1 cellular context compared by ENCODE assay signal in genomic region chr12:113610698-113611097, GRCh38.
TF ChIP-seq lines count a peak whose summit lies in the region.

No MANE protein-coding gene starts in this region.

TF ChIP-seq in GM23338, 12 proteins besides CTCF, POLR2A, EP300 and RAD21 (continued from another document):
- no peak for TF ChIP-seq ZNF462 (CRISPR knock-in tag; IDR thresholded peaks at IDR 0.05)
- TF ChIP-seq REST (IDR thresholded peaks at IDR 0.05; ENCODE audit: unreplicated experiment), result no peak
- no peak for TF ChIP-seq CREB1 (CRISPR knock-in tag; IDR thresholded peaks at IDR 0.05; ENCODE audit: low read depth)
- no peak for TF ChIP-seq NANOG (IDR thresholded peaks at IDR 0.05; ENCODE audit: borderline replicate concordance)
- no peak for TF ChIP-seq ZNF331 (CRISPR knock-in tag; IDR thresholded peaks at IDR 0.05; ENCODE audit: low read depth)
- no peak for TF ChIP-seq STAT1 (IDR thresholded peaks at IDR 0.05; ENCODE audit: unreplicated experiment)
- TF ChIP-seq ZNF114 (CRISPR knock-in tag; IDR thresholded peaks at IDR 0.05), result no peak
